Comparison of ENCODE assay signal across 29 cellular contexts in the genomic region with DNA sequence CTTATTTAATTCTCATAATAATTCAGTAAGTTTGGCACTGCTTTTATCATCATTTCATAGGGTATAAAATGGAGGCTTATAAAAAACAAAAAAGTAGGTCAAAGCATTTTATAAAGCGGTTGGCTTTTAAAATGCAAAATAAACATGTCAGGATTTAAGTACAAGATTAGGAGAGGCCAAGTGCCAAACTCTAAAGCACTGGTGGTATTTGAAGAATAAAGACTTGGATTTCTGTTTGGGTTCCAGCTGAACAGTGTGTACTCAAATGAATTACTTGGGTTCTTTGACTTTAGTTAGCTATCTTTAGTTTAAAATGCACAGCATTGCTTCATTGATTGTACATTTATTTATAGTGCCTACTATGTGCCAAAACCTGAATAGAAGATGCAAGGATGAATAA.
"Had no signal": no experiment of that assay in that cellular context is flagged by ENCODE, and none has a peak within 500 bp of the region (broad histone marks: within the 10 kb centered on the region; RNA-seq: fewer than 3 reads in every experiment).

No MANE protein-coding gene starts in this region.

- H3K4me1 ChIP-seq: pancreas, psoas muscle, spleen, suprapubic skin, testis, transverse colon, upper lobe of right lung, uterus had no signal

- H3K36me3 ChIP-seq: neutrophil, pancreas, right lobe of liver, spleen, suprapubic skin, tibial artery, transverse colon, upper lobe of right lung, uterus had no signal

- H3K27ac ChIP-seq: neutrophil, pancreas, psoas muscle, right lobe of liver, skin epidermis, spleen, suprapubic skin, testis, tibial artery, transverse colon, upper lobe of right lung, uterus had no signal

- H3K9me3 ChIP-seq: neutrophil, pancreas, psoas muscle, right lobe of liver, spleen, suprapubic skin, testis, tibial artery, transverse colon, upper lobe of right lung, uterus had no signal

- ATAC-seq: naive thymus-derived CD8-positive, alpha-beta T cell; natural killer cell treated with Interleukin-12 subunit alpha and Interleukin-12 subunit beta and Interleukin-15 and Interleukin-18, amount 100 ng/mL, for 72 hours; psoas muscle; right cardiac atrium; right lobe of liver; stimulated activated memory B cell treated with anti-CD40 and anti-IgM and Interleukin-4, amounts not matched to agents 10 μg/mL and 1 μg/mL and 100 μg/mL, for 72 hours; stimulated activated naive CD8-positive, alpha-beta T cell treated with anti-CD3 and anti-CD28 coated beads, Interleukin-15, amount 100 ng/mL, for 72 hours; stimulated activated naive CD8-positive, alpha-beta T cell treated with anti-CD3 and anti-CD28 coated beads, Interleukin-15, Interleukin-2, amounts not matched to agents 100 U/mL and 50 U/mL, for 24 hours; upper lobe of right lung had no signal

- H3K27me3 ChIP-seq: neutrophil, right lobe of liver, spleen, suprapubic skin, testis, tibial artery, transverse colon, upper lobe of right lung, uterus had no signal

- DNase-seq: naive B cell; naive thymus-derived CD8-positive, alpha-beta T cell; nephron progenitor cell; nucleus accumbens; pancreas; psoas muscle; right cardiac atrium; right lobe of liver; spleen; stimulated activated CD4-positive, alpha-beta T cell treated with anti-CD3 and anti-CD28 coated beads, Interleukin-12 subunit alpha, Interleukin-12 subunit beta, amount 100 ng/mL, for 4 hours; stimulated activated CD4-positive, alpha-beta T cell treated with anti-CD3 and anti-CD28 coated beads, Interleukin-1b, Interleukin-23, amount 100 ng/mL, for 48 hours; stimulated activated CD4-positive, alpha-beta T cell treated with anti-CD3 and anti-CD28 coated beads, Interleukin-4, amount 100 ng/mL, for 1 hour; stimulated activated CD4-positive, alpha-beta T cell treated with anti-CD3 and anti-CD28 coated beads, Interleukin-4, amount 100 ng/mL, for 4 hours; stimulated activated CD8-positive, alpha-beta memory T cell treated with anti-CD3 and anti-CD28 coated beads, Interleukin-4, amount 100 ng/mL, for 48 hours; stimulated activated naive CD4-positive, alpha-beta T cell; stimulated activated naive CD8-positive, alpha-beta T cell treated with anti-CD3 and anti-CD28 coated beads, Interleukin-15, amount 100 ng/mL, for 72 hours; stimulated activated naive CD8-positive, alpha-beta T cell treated with anti-CD3 and anti-CD28 coated beads, Interleukin-15, Interleukin-2, amounts not matched to agents 100 U/mL and 50 U/mL, for 24 hours; substantia nigra; testis; tibial artery; transverse colon; upper lobe of right lung; uterus had no signal

- H3K4me3 ChIP-seq: pancreas, psoas muscle, right lobe of liver, skin epidermis, smooth muscle cell, spleen, suprapubic skin, testis, tibial artery, transverse colon, upper lobe of right lung, uterus had no signal
